ENCODE assay signal across 18 cellular contexts in genomic region chr14:100529561-100530031, GRCh38. TPM values are rescaled to one million over a fixed set of nuclear protein-coding genes. Genes with fewer than 3 reads are reported as not detected.
A peak's percentile ranks its signal among the peaks of the same experiment; 100 is the strongest.
DNase-seq lines count a peak whose midpoint lies in the region; ATAC-seq and TF ChIP-seq lines count a peak whose summit lies in the region.
"Had no signal": no experiment of that assay in that cellular context is flagged by ENCODE, and none has a peak within 500 bp of the region (broad histone marks: within the 10 kb centered on the region; RNA-seq: fewer than 3 reads in every experiment).

No MANE protein-coding gene starts in this region.

- H3K27me3 Mint-ChIP-seq in chondrocyte (ENCODE audit: low read depth), result no peaks in the 10 kb centered on the region
- peaks cover 8% of the 10 kb centered on the region for H3K27me3 Mint-ChIP-seq in GM23338 (ENCODE audit: insufficient read depth, low read depth, poor library complexity)
- H3K27me3 Mint-ChIP-seq: activated naive CD8-positive, alpha-beta T cell treated with anti-CD3 and anti-CD28 coated beads, Interleukin-2, amount 50 U/mL, for 24 hours; naive B cell had no signal

- TF ChIP-seq CTCF in chondrocyte (IDR thresholded peaks at IDR 0.05), result no peak
- TF ChIP-seq CTCF in GM23338 (conservative IDR thresholded peaks at IDR 0.05; ENCODE audit: low read depth in 2 of 2), result no peak

- H3K4me3 Mint-ChIP-seq in chondrocyte (ENCODE audit: unreplicated experiment), result no peak overlapping the region
- no peak overlapping the region for H3K4me3 Mint-ChIP-seq in GM23338
- H3K4me3 Mint-ChIP-seq: activated naive CD8-positive, alpha-beta T cell treated with anti-CD3 and anti-CD28 coated beads, Interleukin-2, amount 50 U/mL, for 24 hours; CD14-positive monocyte; naive B cell had no signal

- peaks cover 2% of the 10 kb centered on the region for H3K36me3 Mint-ChIP-seq in chondrocyte (ENCODE audit: low read depth)
- H3K36me3 Mint-ChIP-seq in GM23338 (ENCODE audit: low read depth), result no peaks in the 10 kb centered on the region
- H3K36me3 Mint-ChIP-seq: naive B cell had no signal

- H2AFZ ChIP-seq in GM23338, result no peak overlapping the region

- no peaks in the 10 kb centered on the region for H3K4me1 ChIP-seq in GM23338 (ENCODE audit: insufficient read depth)
- H3K4me1 ChIP-seq: HAP-1 had no signal

- no peak for ATAC-seq in GM23338
- ATAC-seq: activated naive CD8-positive, alpha-beta T cell treated with anti-CD3 and anti-CD28 coated beads, Interleukin-2, amount 50 U/mL, for 24 hours; GM12878; left colon had no signal

- no peaks in the 10 kb centered on the region for H3K36me3 ChIP-seq in GM23338 (ENCODE audit: insufficient read depth)
- H3K36me3 ChIP-seq: HAP-1 had no signal

- H4K20me1 ChIP-seq in GM23338 (replicated peaks; ENCODE audit: insufficient read depth), result no peaks in the 10 kb centered on the region

- no peak overlapping the region for H3K4me2 ChIP-seq in GM23338

- H3K27me3 ChIP-seq in GM23338 (ENCODE audit: insufficient read depth), result no peaks in the 10 kb centered on the region

- H3K4me1 Mint-ChIP-seq in chondrocyte (ENCODE audit: low read depth) (peaks cover 20% of the 10 kb centered on the region), GM23338 (peaks cover 4% of the 10 kb centered on the region; the same call in 1 of the 3 replicates)

- no peak overlapping the region for H3K4me3 ChIP-seq in GM23338
- H3K4me3 ChIP-seq: GM12878, HAP-1 had no signal

- no peak overlapping the region for H3K27ac Mint-ChIP-seq in chondrocyte (ENCODE audit: unreplicated experiment)
- H3K27ac Mint-ChIP-seq in GM23338, result no peak overlapping the region
- H3K27ac Mint-ChIP-seq: activated naive CD8-positive, alpha-beta T cell treated with anti-CD3 and anti-CD28 coated beads, Interleukin-2, amount 50 U/mL, for 24 hours had no signal

- H3K27ac ChIP-seq in GM23338 (ENCODE audit: low read depth), result no peak overlapping the region

- H3F3A ChIP-seq in GM23338 (replicated peaks; ENCODE audit: low read depth), result no peaks in the 10 kb centered on the region

- H3K9me2 ChIP-seq in GM23338 (ENCODE audit: insufficient read depth), result no peaks in the 10 kb centered on the region

- no peaks in the 10 kb centered on the region for H3K9me3 Mint-ChIP-seq in chondrocyte (ENCODE audit: low read depth)
- H3K9me3 Mint-ChIP-seq in GM23338, result no peaks in the 10 kb centered on the region
- H3K9me3 Mint-ChIP-seq: activated naive CD8-positive, alpha-beta T cell treated with anti-CD3 and anti-CD28 coated beads, Interleukin-2, amount 50 U/mL, for 24 hours; naive B cell had no signal

- no peaks in the 10 kb centered on the region for H3K79me2 ChIP-seq in GM23338 (replicated peaks; ENCODE audit: insufficient read depth)

- DNase-seq in AG20443 (ENCODE audit: low spot score), result peak; percentile 6
- peak; percentile 24 for DNase-seq in D341Med (ENCODE audit: low spot score)
- peak; percentile 92 for DNase-seq in chondrocyte (ENCODE audit: low spot score)
- DNase-seq in mucosa of gallbladder (ENCODE audit: low spot score), result peak; percentile 6
- no peak for DNase-seq in GM23338 (ENCODE audit: low spot score)
- no peak for DNase-seq in NCI-H1436 (lab: John Stamatoyannopoulos, UW)
- no peak for DNase-seq in GM19238 (ENCODE audit: insufficient read length, low spot score)
- DNase-seq: activated naive CD8-positive, alpha-beta T cell treated with anti-CD3 and anti-CD28 coated beads, Interleukin-2, amount 50 U/mL, for 24 hours; effector memory CD4-positive, alpha-beta T cell; hippocampal formation; naive B cell; NCI-H146; NCI-H524 had no signal

TF ChIP-seq in GM23338, 12 proteins besides CTCF, POLR2A, EP300 and RAD21 (continues in another document):
- TF ChIP-seq CREB1 (CRISPR knock-in tag; IDR thresholded peaks at IDR 0.05; ENCODE audit: low read depth) (no peak), POLR2AphosphoS5 (IDR thresholded peaks at IDR 0.05; ENCODE audit: low read depth) (no peak), ZNF114 (CRISPR knock-in tag; IDR thresholded peaks at IDR 0.05) (no peak), EZH2 (IDR thresholded peaks at IDR 0.05; ENCODE audit: low read depth, unreplicated experiment) (no peak), ZNF331 (CRISPR knock-in tag; IDR thresholded peaks at IDR 0.05; ENCODE audit: low read depth) (no peak), EZH2phosphoT487 (IDR thresholded peaks at IDR 0.05; ENCODE audit: unreplicated experiment) (no peak), STAT1 (IDR thresholded peaks at IDR 0.05; ENCODE audit: unreplicated experiment) (no peak)
- TF ChIP-seq, protein P1, sequence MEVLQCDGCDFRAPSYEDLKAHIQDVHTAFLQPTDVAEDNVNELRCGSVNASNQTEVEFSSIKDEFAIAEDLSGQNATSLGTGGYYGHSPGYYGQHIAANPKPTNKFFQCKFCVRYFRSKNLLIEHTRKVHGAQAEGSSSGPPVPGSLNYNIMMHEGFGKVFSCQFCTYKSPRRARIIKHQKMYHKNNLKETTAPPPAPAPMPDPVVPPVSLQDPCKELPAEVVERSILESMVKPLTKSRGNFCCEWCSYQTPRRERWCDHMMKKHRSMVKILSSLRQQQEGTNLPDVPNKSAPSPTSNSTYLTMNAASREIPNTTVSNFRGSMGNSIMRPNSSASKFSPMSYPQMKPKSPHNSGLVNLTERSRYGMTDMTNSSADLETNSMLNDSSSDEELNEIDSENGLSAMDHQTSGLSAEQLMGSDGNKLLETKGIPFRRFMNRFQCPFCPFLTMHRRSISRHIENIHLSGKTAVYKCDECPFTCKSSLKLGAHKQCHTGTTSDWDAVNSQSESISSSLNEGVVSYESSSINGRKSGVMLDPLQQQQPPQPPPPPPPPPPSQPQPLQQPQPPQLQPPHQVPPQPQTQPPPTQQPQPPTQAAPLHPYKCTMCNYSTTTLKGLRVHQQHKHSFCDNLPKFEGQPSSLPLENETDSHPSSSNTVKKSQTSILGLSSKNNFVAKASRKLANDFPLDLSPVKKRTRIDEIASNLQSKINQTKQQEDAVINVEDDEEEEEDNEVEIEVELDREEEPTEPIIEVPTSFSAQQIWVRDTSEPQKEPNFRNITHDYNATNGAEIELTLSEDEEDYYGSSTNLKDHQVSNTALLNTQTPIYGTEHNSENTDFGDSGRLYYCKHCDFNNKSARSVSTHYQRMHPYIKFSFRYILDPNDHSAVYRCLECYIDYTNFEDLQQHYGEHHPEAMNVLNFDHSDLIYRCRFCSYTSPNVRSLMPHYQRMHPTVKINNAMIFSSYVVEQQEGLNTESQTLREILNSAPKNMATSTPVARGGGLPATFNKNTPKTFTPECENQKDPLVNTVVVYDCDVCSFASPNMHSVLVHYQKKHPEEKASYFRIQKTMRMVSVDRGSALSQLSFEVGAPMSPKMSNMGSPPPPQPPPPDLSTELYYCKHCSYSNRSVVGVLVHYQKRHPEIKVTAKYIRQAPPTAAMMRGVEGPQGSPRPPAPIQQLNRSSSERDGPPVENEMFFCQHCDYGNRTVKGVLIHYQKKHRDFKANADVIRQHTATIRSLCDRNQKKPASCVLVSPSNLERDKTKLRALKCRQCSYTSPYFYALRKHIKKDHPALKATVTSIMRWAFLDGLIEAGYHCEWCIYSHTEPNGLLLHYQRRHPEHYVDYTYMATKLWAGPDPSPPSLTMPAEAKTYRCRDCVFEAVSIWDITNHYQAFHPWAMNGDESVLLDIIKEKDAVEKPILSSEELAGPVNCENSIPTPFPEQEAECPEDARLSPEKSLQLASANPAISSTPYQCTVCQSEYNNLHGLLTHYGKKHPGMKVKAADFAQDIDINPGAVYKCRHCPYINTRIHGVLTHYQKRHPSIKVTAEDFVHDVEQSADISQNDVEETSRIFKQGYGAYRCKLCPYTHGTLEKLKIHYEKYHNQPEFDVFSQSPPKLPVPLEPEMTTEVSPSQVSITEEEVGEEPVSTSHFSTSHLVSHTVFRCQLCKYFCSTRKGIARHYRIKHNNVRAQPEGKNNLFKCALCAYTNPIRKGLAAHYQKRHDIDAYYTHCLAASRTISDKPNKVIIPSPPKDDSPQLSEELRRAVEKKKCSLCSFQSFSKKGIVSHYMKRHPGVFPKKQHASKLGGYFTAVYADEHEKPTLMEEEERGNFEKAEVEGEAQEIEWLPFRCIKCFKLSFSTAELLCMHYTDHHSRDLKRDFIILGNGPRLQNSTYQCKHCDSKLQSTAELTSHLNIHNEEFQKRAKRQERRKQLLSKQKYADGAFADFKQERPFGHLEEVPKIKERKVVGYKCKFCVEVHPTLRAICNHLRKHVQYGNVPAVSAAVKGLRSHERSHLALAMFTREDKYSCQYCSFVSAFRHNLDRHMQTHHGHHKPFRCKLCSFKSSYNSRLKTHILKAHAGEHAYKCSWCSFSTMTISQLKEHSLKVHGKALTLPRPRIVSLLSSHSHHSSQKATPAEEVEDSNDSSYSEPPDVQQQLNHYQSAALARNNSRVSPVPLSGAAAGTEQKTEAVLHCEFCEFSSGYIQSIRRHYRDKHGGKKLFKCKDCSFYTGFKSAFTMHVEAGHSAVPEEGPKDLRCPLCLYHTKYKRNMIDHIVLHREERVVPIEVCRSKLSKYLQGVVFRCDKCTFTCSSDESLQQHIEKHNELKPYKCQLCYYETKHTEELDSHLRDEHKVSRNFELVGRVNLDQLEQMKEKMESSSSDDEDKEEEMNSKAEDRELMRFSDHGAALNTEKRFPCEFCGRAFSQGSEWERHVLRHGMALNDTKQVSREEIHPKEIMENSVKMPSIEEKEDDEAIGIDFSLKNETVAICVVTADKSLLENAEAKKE (CRISPR knock-in tag; IDR thresholded peaks at IDR 0.05), result no peak
- TF ChIP-seq, protein P2, sequence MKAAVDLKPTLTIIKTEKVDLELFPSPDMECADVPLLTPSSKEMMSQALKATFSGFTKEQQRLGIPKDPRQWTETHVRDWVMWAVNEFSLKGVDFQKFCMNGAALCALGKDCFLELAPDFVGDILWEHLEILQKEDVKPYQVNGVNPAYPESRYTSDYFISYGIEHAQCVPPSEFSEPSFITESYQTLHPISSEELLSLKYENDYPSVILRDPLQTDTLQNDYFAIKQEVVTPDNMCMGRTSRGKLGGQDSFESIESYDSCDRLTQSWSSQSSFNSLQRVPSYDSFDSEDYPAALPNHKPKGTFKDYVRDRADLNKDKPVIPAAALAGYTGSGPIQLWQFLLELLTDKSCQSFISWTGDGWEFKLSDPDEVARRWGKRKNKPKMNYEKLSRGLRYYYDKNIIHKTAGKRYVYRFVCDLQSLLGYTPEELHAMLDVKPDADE (IDR thresholded peaks at IDR 0.05), result no peak

RNA-seq across cellular contexts. Expression of gene BEGAIN, which starts 57.6 kb away (rescaled TPM):
- total RNA-seq in chondrocyte (5.1 to 6.5 TPM (median 6.5 TPM) in 3 replicates), mucosa of gallbladder (4.5 TPM)
- 2.4 and 6.6 TPM in 2 replicates for total RNA-seq in GM23338 (2014; rRNA removed; shearing (Covaris generic))
- polyA plus RNA-seq in GM23338 (2016; fragmentation: Nextera tagmentation; extraction: Ambion mirVana), result 0.60 and 0.94 TPM in 2 replicates
- total RNA-seq: LHCN-M2 had no signal

Comparison
In these comparisons a context has a peak if more than half of its experiments do, and no peak if none do; other contexts are left out.
1. DNase-seq: peak in AG20443 (single experiment), D341Med (single experiment), chondrocyte (single experiment) and mucosa of gallbladder (single experiment); none in GM23338 (single experiment), NCI-H1436 (single experiment) and GM19238 (single experiment).